In genomic region chr3:48852151-48852550, GRCh38 we compare ENCODE assay signal across 13 cellular contexts.
"Had no signal": no experiment of that assay in that cellular context is flagged by ENCODE, and none has a peak within 500 bp of the region (broad histone marks: within the 10 kb centered on the region; RNA-seq: fewer than 3 reads in every experiment).

No MANE protein-coding gene starts in this region.

- H3K27me3 ChIP-seq: breast epithelium, esophagus muscularis mucosa, transverse colon had no signal

- ATAC-seq: activated naive CD4-positive, alpha-beta T cell treated with anti-CD3 and anti-CD28 coated beads, Interleukin-2, amount 50 U/mL, for 72 hours; left cardiac atrium; stimulated activated effector memory CD8-positive, alpha-beta T cell treated with anti-CD3 and anti-CD28 coated beads, Interleukin-12 subunit alpha, Interleukin-12 subunit beta, amount 100 ng/mL, for 72 hours had no signal

- H3K9me3 ChIP-seq: breast epithelium, esophagus muscularis mucosa, transverse colon had no signal

- H3K4me1 ChIP-seq: breast epithelium had no signal

- H3K27me3 Mint-ChIP-seq: naive B cell, progenitor cell of endocrine pancreas had no signal

- H3K4me3 ChIP-seq: breast epithelium, esophagus muscularis mucosa, lung, smooth muscle cell, transverse colon had no signal

- DNase-seq: activated CD4-positive, alpha-beta T cell treated with anti-CD3 and anti-CD28 coated beads for 48 hours; left cardiac atrium; naive B cell; T-helper 9 cell; transverse colon; WERI-Rb-1 had no signal

- H3K9me3 Mint-ChIP-seq: activated naive CD4-positive, alpha-beta T cell treated with anti-CD3 and anti-CD28 coated beads, Interleukin-2, amount 50 U/mL, for 72 hours; naive B cell; stimulated activated effector memory CD8-positive, alpha-beta T cell treated with anti-CD3 and anti-CD28 coated beads, Interleukin-12 subunit alpha, Interleukin-12 subunit beta, amount 100 ng/mL, for 72 hours had no signal

- H3K27ac ChIP-seq: breast epithelium, esophagus muscularis mucosa, transverse colon, WERI-Rb-1 had no signal

- H3K4me2 ChIP-seq: smooth muscle cell had no signal

- H3K36me3 ChIP-seq: breast epithelium, transverse colon had no signal

- H3K4me3 Mint-ChIP-seq: stimulated activated effector memory CD8-positive, alpha-beta T cell treated with anti-CD3 and anti-CD28 coated beads, Interleukin-12 subunit alpha, Interleukin-12 subunit beta, amount 100 ng/mL, for 72 hours had no signal

- H3K36me3 Mint-ChIP-seq: activated naive CD4-positive, alpha-beta T cell treated with anti-CD3 and anti-CD28 coated beads, Interleukin-2, amount 50 U/mL, for 72 hours; naive B cell had no signal

- H3K27ac Mint-ChIP-seq: activated naive CD4-positive, alpha-beta T cell treated with anti-CD3 and anti-CD28 coated beads, Interleukin-2, amount 50 U/mL, for 72 hours; progenitor cell of endocrine pancreas had no signal
